1 cellular context compared by ENCODE assay signal in genomic region chr11:34940026-34940677, GRCh38.
TF ChIP-seq lines count a peak whose summit lies in the region.

No MANE protein-coding gene starts in this region.

TF ChIP-seq in endothelial cell of umbilical vein, 7 proteins besides CTCF, POLR2A, EP300 and RAD21:
- TF ChIP-seq GATA2 (IDR thresholded peaks at IDR 0.05; ENCODE audit: insufficient read depth, insufficient read length, low read depth, low read length) (no peak), EZH2 (IDR thresholded peaks at IDR 0.05; ENCODE audit: borderline replicate concordance, low read depth, low read length, severe bottlenecking) (no peak), POLR2AphosphoS5 (IDR thresholded peaks at IDR 0.05; ENCODE audit: insufficient read depth, low read depth, low read length) (no peak), FOS (IDR thresholded peaks at IDR 0.05; ENCODE audit: borderline replicate concordance, insufficient read depth, low read length) (no peak), MYC (IDR thresholded peaks at IDR 0.05; ENCODE audit: low read depth, low read length) (no peak), JUN (IDR thresholded peaks at IDR 0.05; ENCODE audit: borderline replicate concordance, insufficient read depth, insufficient read length, low read depth) (no peak), MAX (IDR thresholded peaks at IDR 0.05; ENCODE audit: insufficient read depth, insufficient read length) (no peak)
